9 cellular contexts compared by ENCODE assay signal in genomic region chr16:4373909-4374742, GRCh38. TPM values are rescaled to one million over a fixed set of nuclear protein-coding genes. Genes with fewer than 3 reads are reported as not detected.
DNase-seq lines count a peak whose midpoint lies in the region; ATAC-seq, FAIRE-seq and TF ChIP-seq lines count a peak whose summit lies in the region.
"Had no signal": no experiment of that assay in that cellular context is flagged by ENCODE, and none has a peak within 500 bp of the region (broad histone marks: within the 10 kb centered on the region; RNA-seq: fewer than 3 reads in every experiment).

No MANE protein-coding gene starts in this region.

- H3K9me3 Mint-ChIP-seq in nephron progenitor cell, result no peaks in the 10 kb centered on the region
- H3K9me3 Mint-ChIP-seq: dendritic cell treated with granulocyte-macrophage colony-stimulating factor and Interleukin-4, amounts not matched to agents 40 ng/mL and 50 ng/mL, for 4 days had no signal

- FAIRE-seq in RCC 7860 (lab: Jason Lieb, UNC), result no peak

- H3K27me3 ChIP-seq in BE2C, result no peaks in the 10 kb centered on the region
- H3K27me3 ChIP-seq in HAP-1 (ENCODE audit: low read depth), result no peaks in the 10 kb centered on the region

- H3K36me3 Mint-ChIP-seq in nephron progenitor cell (ENCODE audit: low read depth), result no peaks in the 10 kb centered on the region

- ATAC-seq in GM21447 (IDR thresholded peaks at IDR 0.05; ENCODE audit: unreplicated experiment), result no peak
- no peak for ATAC-seq in GM18519 (IDR thresholded peaks at IDR 0.05; ENCODE audit: low FRiP score, unreplicated experiment)

- peak overlapping the region; percentile 82 for H3K27ac Mint-ChIP-seq in nephron progenitor cell
- H3K27ac Mint-ChIP-seq: dendritic cell treated with granulocyte-macrophage colony-stimulating factor and Interleukin-4, amounts not matched to agents 40 ng/mL and 50 ng/mL, for 4 days had no signal

- H3K27me3 Mint-ChIP-seq in nephron progenitor cell (ENCODE audit: low read depth, poor library complexity), result peaks cover 3% of the 10 kb centered on the region
- H3K27me3 Mint-ChIP-seq: dendritic cell treated with granulocyte-macrophage colony-stimulating factor and Interleukin-4, amounts not matched to agents 40 ng/mL and 50 ng/mL, for 4 days had no signal

- in situ Hi-C loops in HAP-1 (cut with MboI; ENCODE audit: low sequenced_read_pairs), result no loop called here

- H3K4me3 Mint-ChIP-seq in nephron progenitor cell, result peak overlapping the region; percentile 90
- H3K4me3 Mint-ChIP-seq: dendritic cell treated with granulocyte-macrophage colony-stimulating factor and Interleukin-4, amounts not matched to agents 40 ng/mL and 50 ng/mL, for 4 days had no signal

- peak overlapping the region; percentile 92 for H3K4me3 ChIP-seq in BE2C (ENCODE audit: low read depth, low read length)
- H3K4me3 ChIP-seq in HAP-1, result no peak overlapping the region

- H3K36me3 ChIP-seq in BE2C (no peaks in the 10 kb centered on the region), HAP-1 (replicated peaks) (no peaks in the 10 kb centered on the region)

- H3K4me1 Mint-ChIP-seq in nephron progenitor cell, result peaks cover 78% of the 10 kb centered on the region

- TF ChIP-seq CTCF in BE2C (IDR thresholded peaks at IDR 0.05; ENCODE audit: low read depth, low read length), result no peak
- no peak for TF ChIP-seq CTCF in nephron progenitor cell (IDR thresholded peaks at IDR 0.05)
- no peak for TF ChIP-seq CTCF in GM20000 (IDR thresholded peaks at IDR 0.05; ENCODE audit: extremely low read depth, missing control alignments)

- H3K4me1 ChIP-seq in BE2C (peaks cover 39% of the 10 kb centered on the region), HAP-1 (no peaks in the 10 kb centered on the region)

- no peaks in the 10 kb centered on the region for H3K9me3 ChIP-seq in BE2C
- no peaks in the 10 kb centered on the region for H3K9me3 ChIP-seq in HAP-1

- DNase-seq in BE2C, result peak; percentile 21
- peak; percentile 49 for DNase-seq in RCC 7860 (ENCODE audit: low spot score)
- DNase-seq in fibroblast of gingiva (ENCODE audit: low read depth), result peak; percentile 98
- peak; percentile 70 for DNase-seq in nephron progenitor cell
- DNase-seq in GM20000 (ENCODE audit: low spot score), result no peak
- DNase-seq in HAP-1 (ENCODE audit: low spot score in 2 of 2), result no peak

RNA-seq across cellular contexts. Expression of gene VASN, which starts 2.5 kb away (rescaled TPM):
- polyA plus RNA-seq in BE2C (2012; ENCODE audit: insufficient read depth, insufficient read length, low read depth), result 147 TPM

RNA-seq across cellular contexts. Expression of gene PAM16, which starts 23.0 kb away (rescaled TPM):
- polyA plus RNA-seq in BE2C (2012; ENCODE audit: insufficient read depth, insufficient read length, low read depth), result 216 TPM

RNA-seq across cellular contexts. Expression of gene CORO7, which starts 42.3 kb away (rescaled TPM):
- polyA plus RNA-seq in BE2C (2012; ENCODE audit: insufficient read depth, insufficient read length, low read depth), result 72.6 TPM

RNA-seq across cellular contexts. Expression of gene DNAJA3, which starts 51.5 kb away (rescaled TPM):
- polyA plus RNA-seq in BE2C (2012; ENCODE audit: insufficient read depth, insufficient read length, low read depth), result 154 TPM

RNA-seq across cellular contexts. Expression of gene GLIS2, which starts 58.3 kb away (rescaled TPM):
- 45.4 TPM for polyA plus RNA-seq in BE2C (2012; ENCODE audit: insufficient read depth, insufficient read length, low read depth)

Comparison
In these comparisons a context has a peak if more than half of its experiments do, and no peak if none do; other contexts are left out.
1. DNase-seq: peak in BE2C (single experiment), RCC 7860 (single experiment), fibroblast of gingiva (single experiment) and nephron progenitor cell (single experiment); none in GM20000 (single experiment) and HAP-1 (0 of 2).